Comparison of ENCODE assay signal across 24 cellular contexts in genomic region chr4:20095805-20096541, GRCh38.
"Had no signal": no experiment of that assay in that cellular context is flagged by ENCODE, and none has a peak within 500 bp of the region (broad histone marks: within the 10 kb centered on the region; RNA-seq: fewer than 3 reads in every experiment).

No MANE protein-coding gene starts in this region.

- H3K4me3 ChIP-seq: lower lobe of right lung, right lobe of liver, testis, transverse colon had no signal

- H3K9me3 Mint-ChIP-seq: activated CD4-positive, alpha-beta T cell treated with anti-CD3 and anti-CD28 coated beads, Interleukin-2, amount 10 ng/mL, durations not matched to agents 7 days and 5 days; activated naive CD4-positive, alpha-beta T cell treated with anti-CD3 and anti-CD28 coated beads, Interleukin-2, amount 50 U/mL, for 24 hours had no signal

- H3K4me3 Mint-ChIP-seq: activated CD4-positive, alpha-beta memory T cell treated with anti-CD3 and anti-CD28 coated beads, Interleukin-2, amount 10 ng/mL, durations not matched to agents 7 days and 5 days; activated CD4-positive, alpha-beta T cell treated with anti-CD3 and anti-CD28 coated beads, Interleukin-2, amount 10 ng/mL, durations not matched to agents 7 days and 5 days; activated naive CD4-positive, alpha-beta T cell treated with anti-CD3 and anti-CD28 coated beads, Interleukin-2, amount 50 U/mL, for 24 hours; activated naive CD8-positive, alpha-beta T cell treated with anti-CD3 and anti-CD28 coated beads, Interleukin-2, amount 50 U/mL, for 24 hours; activated T-cell treated with anti-CD3 and anti-CD28 coated beads, Interleukin-2, amount 50 U/mL, for 24 hours; activated T-helper 17 cell treated with anti-CD3 and anti-CD28 coated beads, Interleukin-2, amount 50 U/mL, for 72 hours; natural killer cell treated with Interleukin-12 subunit alpha and Interleukin-12 subunit beta and Interleukin-15 and Interleukin-18, amount 100 ng/mL, for 72 hours had no signal

- H3K9me3 ChIP-seq: lower lobe of right lung, right lobe of liver, testis, transverse colon had no signal

- H3K27me3 Mint-ChIP-seq: activated CD4-positive, alpha-beta memory T cell treated with anti-CD3 and anti-CD28 coated beads, Interleukin-2, amount 10 ng/mL, durations not matched to agents 7 days and 5 days; activated CD4-positive, alpha-beta T cell treated with anti-CD3 and anti-CD28 coated beads, Interleukin-2, amount 10 ng/mL, durations not matched to agents 7 days and 5 days; activated naive CD4-positive, alpha-beta T cell treated with anti-CD3 and anti-CD28 coated beads, Interleukin-2, amount 50 U/mL, for 24 hours; activated naive CD8-positive, alpha-beta T cell treated with anti-CD3 and anti-CD28 coated beads, Interleukin-2, amount 50 U/mL, for 24 hours; activated T-cell treated with anti-CD3 and anti-CD28 coated beads, Interleukin-2, amount 50 U/mL, for 24 hours; activated T-helper 17 cell treated with anti-CD3 and anti-CD28 coated beads, Interleukin-2, amount 50 U/mL, for 72 hours; natural killer cell treated with Interleukin-12 subunit alpha and Interleukin-12 subunit beta and Interleukin-15 and Interleukin-18, amount 100 ng/mL, for 72 hours had no signal

- H3K4me1 Mint-ChIP-seq: activated CD4-positive, alpha-beta memory T cell treated with anti-CD3 and anti-CD28 coated beads, Interleukin-2, amount 10 ng/mL, durations not matched to agents 7 days and 5 days; activated CD4-positive, alpha-beta T cell treated with anti-CD3 and anti-CD28 coated beads, Interleukin-2, amount 10 ng/mL, durations not matched to agents 7 days and 5 days; activated naive CD4-positive, alpha-beta T cell treated with anti-CD3 and anti-CD28 coated beads, Interleukin-2, amount 50 U/mL, for 24 hours; activated naive CD8-positive, alpha-beta T cell treated with anti-CD3 and anti-CD28 coated beads, Interleukin-2, amount 50 U/mL, for 24 hours; activated T-helper 17 cell treated with anti-CD3 and anti-CD28 coated beads, Interleukin-2, amount 50 U/mL, for 72 hours had no signal

- H3K4me1 ChIP-seq: lower lobe of right lung, right lobe of liver, testis, transverse colon had no signal

- H3K36me3 Mint-ChIP-seq: activated naive CD4-positive, alpha-beta T cell treated with anti-CD3 and anti-CD28 coated beads, Interleukin-2, amount 50 U/mL, for 24 hours had no signal

- ATAC-seq: activated naive CD8-positive, alpha-beta T cell treated with anti-CD3 and anti-CD28 coated beads, Interleukin-2, amount 50 U/mL, for 24 hours; activated T-helper 17 cell treated with anti-CD3 and anti-CD28 coated beads, Interleukin-2, amount 50 U/mL, for 72 hours; lower lobe of right lung; natural killer cell treated with Interleukin-12 subunit alpha and Interleukin-12 subunit beta and Interleukin-15 and Interleukin-18, amount 100 ng/mL, for 72 hours; right lobe of liver; stimulated activated naive CD8-positive, alpha-beta T cell treated with anti-CD3 and anti-CD28 coated beads, Interleukin-15, Interleukin-2, amounts not matched to agents 100 U/mL and 50 U/mL, for 24 hours had no signal

- H3K36me3 ChIP-seq: lower lobe of right lung, right lobe of liver, transverse colon had no signal

- H3K27ac Mint-ChIP-seq: activated CD4-positive, alpha-beta memory T cell treated with anti-CD3 and anti-CD28 coated beads, Interleukin-2, amount 10 ng/mL, durations not matched to agents 7 days and 5 days; activated CD4-positive, alpha-beta T cell treated with anti-CD3 and anti-CD28 coated beads, Interleukin-2, amount 10 ng/mL, durations not matched to agents 7 days and 5 days; activated naive CD4-positive, alpha-beta T cell treated with anti-CD3 and anti-CD28 coated beads, Interleukin-2, amount 50 U/mL, for 24 hours; activated naive CD8-positive, alpha-beta T cell treated with anti-CD3 and anti-CD28 coated beads, Interleukin-2, amount 50 U/mL, for 24 hours; activated T-cell treated with anti-CD3 and anti-CD28 coated beads, Interleukin-2, amount 50 U/mL, for 24 hours; activated T-helper 17 cell treated with anti-CD3 and anti-CD28 coated beads, Interleukin-2, amount 50 U/mL, for 72 hours; natural killer cell treated with Interleukin-12 subunit alpha and Interleukin-12 subunit beta and Interleukin-15 and Interleukin-18, amount 100 ng/mL, for 72 hours had no signal

- H3K27ac ChIP-seq: lower lobe of right lung, right lobe of liver, testis, transverse colon had no signal

- DNase-seq: activated CD4-positive, alpha-beta memory T cell treated with anti-CD3 and anti-CD28 coated beads, Interleukin-2, amount 10 ng/mL, durations not matched to agents 7 days and 5 days; activated CD4-positive, alpha-beta T cell treated with anti-CD3 and anti-CD28 coated beads for 1 hour; activated CD4-positive, alpha-beta T cell treated with anti-CD3 and anti-CD28 coated beads, Interleukin-2, amount 10 ng/mL, durations not matched to agents 7 days and 5 days; activated CD8-positive, alpha-beta memory T cell treated with anti-CD3 and anti-CD28 coated beads, Interleukin-2, amount 50 U/mL, for 48 hours; activated naive CD8-positive, alpha-beta T cell treated with anti-CD3 and anti-CD28 coated beads, Interleukin-2, amount 50 U/mL, for 24 hours; activated T-cell treated with anti-CD3 and anti-CD28 coated beads, Interleukin-2, amount 50 U/mL, for 24 hours; amygdala; central memory CD4-positive, alpha-beta T cell; dermis blood vessel endothelial cell; effector CD4-positive, alpha-beta T cell; head of caudate nucleus; hippocampal formation; lower lobe of right lung; mesenchymal stem cell; posterior cingulate gyrus; right lobe of liver; stimulated activated CD4-positive, alpha-beta T cell treated with anti-CD3 and anti-CD28 coated beads, Interleukin-2, amount 100 ng/mL, for 48 hours; stimulated activated naive CD8-positive, alpha-beta T cell treated with anti-CD3 and anti-CD28 coated beads, Interleukin-15, Interleukin-2, amounts not matched to agents 100 U/mL and 50 U/mL, for 24 hours; T-helper 2 cell; testis; transverse colon had no signal

- H3K27me3 ChIP-seq: right lobe of liver, testis, transverse colon had no signal
